Comparison of ENCODE assay signal across 9 cellular contexts in the genomic region with DNA sequence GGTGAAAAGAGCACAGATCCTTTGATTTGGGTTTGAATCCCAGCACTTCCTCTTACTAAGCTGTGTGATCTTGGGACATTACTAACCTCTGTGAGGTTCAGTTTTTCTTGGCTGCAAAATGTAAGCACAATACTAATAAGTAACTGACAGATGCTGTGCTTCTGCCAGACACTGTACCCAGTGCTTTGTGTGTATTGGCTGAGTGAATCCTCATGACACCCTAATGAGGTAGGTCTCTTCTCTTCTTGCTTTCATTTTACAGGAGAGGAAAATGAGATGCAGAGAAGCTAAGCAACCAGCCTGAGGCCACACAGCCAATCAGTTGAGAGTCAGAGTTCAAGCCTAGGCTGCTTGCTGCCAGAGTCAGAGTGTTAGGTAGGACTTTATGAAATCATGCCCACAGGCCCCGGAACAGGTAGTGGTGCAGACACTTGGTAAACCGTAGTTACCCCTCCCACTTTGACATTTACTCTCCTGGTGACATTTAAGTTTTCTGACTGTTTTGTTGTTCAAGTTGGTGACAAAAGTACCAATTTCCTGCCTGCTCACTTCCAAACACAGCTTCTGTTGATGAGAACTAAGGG. TPM values are rescaled to one million over a fixed set of nuclear protein-coding genes. Genes with fewer than 3 reads are reported as not detected.
DNase-seq lines count a peak whose midpoint lies in the region; ATAC-seq and TF ChIP-seq lines count a peak whose summit lies in the region.
"Had no signal": no experiment of that assay in that cellular context is flagged by ENCODE, and none has a peak within 500 bp of the region (broad histone marks: within the 10 kb centered on the region; RNA-seq: fewer than 3 reads in every experiment).

No MANE protein-coding gene starts in this region.

- H3K36me3 ChIP-seq in neuronal stem cell (replicated peaks in 1 of 2; ENCODE audit: control insufficient read depth in 2 of 2, insufficient read depth in 2 of 2, low read length in 2 of 2) = no peaks in the 10 kb centered on the region

- no peaks in the 10 kb centered on the region for H3K27me3 ChIP-seq in neuronal stem cell (ENCODE audit: control insufficient read depth in 3 of 3, insufficient read depth in 3 of 3, low read depth in 1 of 3, low read length in 3 of 3)
- H3K27me3 ChIP-seq: SJSA1 had no signal

- H3K18ac ChIP-seq in neuronal stem cell (ENCODE audit: low read length) = no peak overlapping the region

- no peaks in the 10 kb centered on the region for H3K9me3 ChIP-seq in neuronal stem cell (replicated peaks in 1 of 2; ENCODE audit: control insufficient read depth in 2 of 2, insufficient read depth in 1 of 2, low read depth in 1 of 2, low read length in 2 of 2)
- H3K9me3 ChIP-seq: SJSA1 had no signal

- no peak for TF ChIP-seq CTCF in natural killer cell (IDR thresholded peaks at IDR 0.05)

- POLR2A ChIA-PET in T-cell (lab: Charles Lee) = interaction anchor here (0.5 to 2.4 kb wide), 12 partner anchors 11 to 239 kb away, joined by 3 to 12 read pairs (median 7); no protein-coding TSS in a partner anchor

- H3K23ac ChIP-seq in neuronal stem cell (ENCODE audit: low read depth, low read length, poor library complexity) = no peak overlapping the region

- H3K4ac ChIP-seq in neuronal stem cell (ENCODE audit: low read length) = no peak overlapping the region

- CTCF ChIA-PET in T-cell (lab: Charles Lee) = interaction anchor here (0.5 to 3.0 kb wide), 9 partner anchors 9 to 117 kb away, joined by 3 to 19 read pairs (median 8); no protein-coding TSS in a partner anchor

- H4K8ac ChIP-seq in neuronal stem cell (ENCODE audit: low read depth, low read length) = no peak overlapping the region

- DNase-seq in T-cell = peak; percentile 56 to 96 (median 86)
- DNase-seq in astrocyte of the hippocampus (ENCODE audit: low read depth, low spot score) = peak; percentile 68
- peak; percentile 76 for DNase-seq in natural killer cell
- no peak for DNase-seq in neuronal stem cell (ENCODE audit: low spot score)
- DNase-seq in SW480 (ENCODE audit: low spot score) = no peak
- no peak for DNase-seq in cerebellum (ENCODE audit: low spot score)

- no peak overlapping the region for H3K14ac ChIP-seq in neuronal stem cell (ENCODE audit: low read length)

- H3K4me1 Mint-ChIP-seq in T-cell (peaks cover 86 to 97% (median 87%) of the 10 kb centered on the region in 3 donors), natural killer cell (peaks cover 73 to 81% of the 10 kb centered on the region in 2 donors)

- peak overlapping the region; percentile 57 to 73 (median 65) for H3K4me3 Mint-ChIP-seq in T-cell
- peak overlapping the region; percentile 88 for H3K4me3 Mint-ChIP-seq in natural killer cell

- no peaks in the 10 kb centered on the region for H3K79me1 ChIP-seq in neuronal stem cell (ENCODE audit: low read depth, low read length)

- H3K27ac Mint-ChIP-seq in T-cell (peak overlapping the region; percentile 92 to 100), natural killer cell (peak overlapping the region; percentile 95 to 97)

- ATAC-seq in GM18861 (IDR thresholded peaks at IDR 0.05; ENCODE audit: unreplicated experiment) (peak; percentile 85), HG02970 (IDR thresholded peaks at IDR 0.05; ENCODE audit: low FRiP score, unreplicated experiment) (peak; percentile 64), T-cell (replicated peaks in 1 of 4) (peak; percentile 94 to 96 (median 94)), natural killer cell (peak; percentile 85 to 96 (median 93))

- H2BK15ac ChIP-seq in neuronal stem cell (ENCODE audit: low read length) = no peak overlapping the region

- no peak overlapping the region for H4K91ac ChIP-seq in neuronal stem cell (ENCODE audit: low read depth, low read length, poor library complexity)

- H2AFZ ChIP-seq in neuronal stem cell (ENCODE audit: low read length) = no peak overlapping the region

- no peaks in the 10 kb centered on the region for H3K9me3 Mint-ChIP-seq in T-cell
- no peaks in the 10 kb centered on the region for H3K9me3 Mint-ChIP-seq in natural killer cell

- H3K36me3 Mint-ChIP-seq in T-cell (peaks cover 1% of the 10 kb centered on the region), natural killer cell (no peaks in the 10 kb centered on the region)

- H2BK120ac ChIP-seq in neuronal stem cell (ENCODE audit: low read depth, low read length) = no peak overlapping the region

- no peak overlapping the region for H3K4me2 ChIP-seq in neuronal stem cell (ENCODE audit: insufficient read depth, low read length, poor library complexity, severe bottlenecking)

- H3K4me1 ChIP-seq in neuronal stem cell (ENCODE audit: control insufficient read depth in 2 of 2, insufficient read depth in 1 of 2, low read depth in 1 of 2, low read length in 2 of 2) = peaks cover 20 to 34% of the 10 kb centered on the region in 2 donors

- no peak overlapping the region for H2BK5ac ChIP-seq in neuronal stem cell (ENCODE audit: low read length)

- no CpG with 5 or more reads among the region's 2 CpGs for WGBS in neuronal stem cell (ENCODE audit: extremely low coverage in 2 of 2, insufficient read length in 2 of 2, insufficient replicate concordance in 1 of 2), 2 donors

- intact Hi-C loops in natural killer cell (cut with micrococcal nuclease) = loop anchor here (1.0 to 5.0 kb wide), 4 partner anchors 11 to 234 kb away; a partner anchor contains a TSS

- H3K27ac ChIP-seq in neuronal stem cell (replicated peaks; ENCODE audit: low read length) = no peak overlapping the region
- H3K27ac ChIP-seq: SJSA1 had no signal

- H3K27me3 Mint-ChIP-seq in T-cell (no peaks in the 10 kb centered on the region), natural killer cell (ENCODE audit: low read depth in 2 of 2) (no peaks in the 10 kb centered on the region)

- H3K4me3 ChIP-seq in neuronal stem cell (ENCODE audit: low read length in 2 of 2) = no peak overlapping the region
- H3K4me3 ChIP-seq: SJSA1 had no signal

- H2BK12ac ChIP-seq in neuronal stem cell (ENCODE audit: low read length) = no peak overlapping the region

- H2AK5ac ChIP-seq in neuronal stem cell (ENCODE audit: low read depth, low read length) = no peak overlapping the region

- no peak overlapping the region for H3K9ac ChIP-seq in neuronal stem cell (ENCODE audit: low read depth, low read length, poor library complexity)

RNA-seq across cellular contexts. Expression of a gene that starts 21.2 kb away (rescaled TPM):
- total RNA-seq in T-cell = 10 to 100 TPM; 44.8 to 71.0 (median 57.9) TPM
- 100 to 1,000 TPM; 110 to 127 (median 111) TPM for total RNA-seq in natural killer cell
- 12.6 TPM for polyA plus RNA-seq in neuronal stem cell (2013, experiment 1 of 2)
- 12.9 TPM for polyA plus RNA-seq in neuronal stem cell (2013, experiment 2 of 2)
- total RNA-seq in cerebellum = 30.3 TPM

Comparison
In these comparisons a context has a peak if more than half of its experiments do, and no peak if none do; other contexts are left out.
1. DNase-seq: peak in T-cell (34 of 34), astrocyte of the hippocampus (single experiment) and natural killer cell (single experiment); none in neuronal stem cell (single experiment), SW480 (single experiment) and cerebellum (single experiment).
2. Peak in every context shown above with its lines, with median percentiles within 50 percentile points of each other: ATAC-seq.